ENCODE assay signal across 11 cellular contexts in genomic region chr14:97564334-97564733, GRCh38.
"Had no signal": no experiment of that assay in that cellular context is flagged by ENCODE, and none has a peak within 500 bp of the region (broad histone marks: within the 10 kb centered on the region; RNA-seq: fewer than 3 reads in every experiment).

No MANE protein-coding gene starts in this region.

- H3K27ac ChIP-seq: GM23248 had no signal

- H3K36me3 ChIP-seq: HAP-1 had no signal

- H2AFZ ChIP-seq: GM23248, GM23338 had no signal

- H3K4me1 ChIP-seq: HAP-1 had no signal

- ATAC-seq: GM23338, HCT116 had no signal

- H3K9ac ChIP-seq: GM23248 had no signal

- H3K9me3 ChIP-seq: HAP-1 had no signal

- FAIRE-seq: H1, H54 had no signal

- H3K4me2 ChIP-seq: GM23338 had no signal

- DNase-seq: GM23248, GOT3, H7, H9, HCEC 1CT, HFFc6 had no signal

- H3K4me3 ChIP-seq: GM23248, GM23338, HAP-1 had no signal
